In genomic region chr1:53485478-53486394, GRCh38 we compare ENCODE assay signal across 8 cellular contexts. TPM values are rescaled to one million over a fixed set of nuclear protein-coding genes. Genes with fewer than 3 reads are reported as not detected.
DNase-seq lines count a peak whose midpoint lies in the region; ATAC-seq lines count a peak whose summit lies in the region.

No MANE protein-coding gene starts in this region.

- H3K27me3 Mint-ChIP-seq in activated naive CD4-positive, alpha-beta T cell treated with anti-CD3 and anti-CD28 coated beads, Interleukin-2, amount 10 ng/mL, durations not matched to agents 7 days and 5 days: peaks cover 40% of the 10 kb centered on the region

- ATAC-seq in GM18909 (IDR thresholded peaks at IDR 0.05; ENCODE audit: poor library complexity, unreplicated experiment): no peak

- H3K36me3 Mint-ChIP-seq in activated naive CD4-positive, alpha-beta T cell treated with anti-CD3 and anti-CD28 coated beads, Interleukin-2, amount 10 ng/mL, durations not matched to agents 7 days and 5 days: no peaks in the 10 kb centered on the region

- DNase-seq in EL (peak; percentile 77), NAMALWA (ENCODE audit: low spot score) (peak; percentile 76), SK-N-DZ (ENCODE audit: low spot score) (peak; percentile 65), head of caudate nucleus (peak; percentile 56 to 91 (median 83)), pulmonary artery endothelial cell (ENCODE audit: low read depth, low spot score) (peak; percentile 20), mesenteric fat pad (ENCODE audit: low spot score) (no peak)
- DNase-seq in activated naive CD4-positive, alpha-beta T cell treated with anti-CD3 and anti-CD28 coated beads, Interleukin-2, amount 10 ng/mL, durations not matched to agents 7 days and 5 days: peak; percentile 80

- intact Hi-C loops in head of caudate nucleus (cut with DNase I): no loop called here

- H3K9me3 Mint-ChIP-seq in activated naive CD4-positive, alpha-beta T cell treated with anti-CD3 and anti-CD28 coated beads, Interleukin-2, amount 10 ng/mL, durations not matched to agents 7 days and 5 days: no peaks in the 10 kb centered on the region

- no peak overlapping the region for H3K27ac Mint-ChIP-seq in activated naive CD4-positive, alpha-beta T cell treated with anti-CD3 and anti-CD28 coated beads, Interleukin-2, amount 10 ng/mL, durations not matched to agents 7 days and 5 days

- no peak overlapping the region for H3K4me3 Mint-ChIP-seq in activated naive CD4-positive, alpha-beta T cell treated with anti-CD3 and anti-CD28 coated beads, Interleukin-2, amount 10 ng/mL, durations not matched to agents 7 days and 5 days

- CTCF ChIA-PET in activated naive CD4-positive, alpha-beta T cell treated with anti-CD3 and anti-CD28 coated beads, Interleukin-2, amount 10 ng/mL, durations not matched to agents 7 days and 5 days (lab: Charles Lee): interaction anchor here (0.9 to 5.8 kb wide), 13 partner anchors 9 to 280 kb away, joined by 3 to 37 read pairs (median 4); no protein-coding TSS in a partner anchor

- H3K4me1 Mint-ChIP-seq in activated naive CD4-positive, alpha-beta T cell treated with anti-CD3 and anti-CD28 coated beads, Interleukin-2, amount 10 ng/mL, durations not matched to agents 7 days and 5 days: no peaks in the 10 kb centered on the region

RNA-seq across cellular contexts. Expression of gene DMRTB1, which starts 26.5 kb away (rescaled TPM):
- polyA plus RNA-seq in SK-N-DZ (2014; cell fraction: cytosol; rRNA removed): not detected in 2 replicates
- not detected in 2 replicates for polyA plus RNA-seq in SK-N-DZ (2014; cell fraction: nucleus; rRNA removed)
- not detected in 2 replicates for total RNA-seq in pulmonary artery endothelial cell
- not detected for total RNA-seq in mesenteric fat pad
